In the genomic region with DNA sequence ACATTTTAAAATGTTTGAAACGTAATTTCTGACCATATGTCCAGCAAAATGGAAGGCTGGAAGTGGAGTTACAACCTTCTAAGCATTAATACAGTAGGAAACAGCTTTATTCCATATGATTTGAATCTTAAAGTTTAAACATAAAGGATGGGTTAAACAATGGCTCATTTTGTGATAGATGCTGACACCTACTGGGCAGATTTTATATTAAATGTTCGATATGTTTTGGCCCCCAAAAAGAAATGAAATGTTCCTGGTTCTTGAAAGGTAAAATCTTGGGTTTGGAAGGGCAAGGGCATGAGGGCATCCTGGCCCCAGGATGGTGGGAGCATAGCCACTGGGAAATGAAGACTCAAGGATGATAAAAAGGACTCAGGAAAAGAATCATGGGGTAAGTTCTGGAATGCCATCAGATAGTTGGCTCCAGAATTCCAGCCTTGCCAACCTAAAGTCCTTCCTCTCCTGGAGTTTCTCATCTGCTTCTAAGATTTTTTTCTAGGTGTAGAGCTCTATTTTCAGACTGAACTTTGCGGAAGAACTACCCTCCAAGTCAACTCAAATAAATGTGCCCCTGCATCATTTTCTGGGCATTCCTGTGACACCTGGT, we compare ENCODE assay signal across 9 cellular contexts. TPM values are rescaled to one million over a fixed set of nuclear protein-coding genes. Genes with fewer than 3 reads are reported as not detected.
DNase-seq lines count a peak whose midpoint lies in the region; ATAC-seq and TF ChIP-seq lines count a peak whose summit lies in the region.
"Had no signal": no experiment of that assay in that cellular context is flagged by ENCODE, and none has a peak within 500 bp of the region (broad histone marks: within the 10 kb centered on the region; RNA-seq: fewer than 3 reads in every experiment).

No MANE protein-coding gene starts in this region.

- TF ChIP-seq CTCF in 22Rv1 (IDR thresholded peaks at IDR 0.05), result peak; percentile 64
- TF ChIP-seq CTCF in OCI-LY1 (IDR thresholded peaks at IDR 0.05; ENCODE audit: low read length), result peak; percentile 32; the same call in 1 of the 2 replicates
- peak; percentile 10 to 21 for TF ChIP-seq CTCF in fibroblast of lung (conservative IDR thresholded peaks at IDR 0.05 in 1 of 2, IDR thresholded peaks at IDR 0.05 in 1 of 2; ENCODE audit: low read depth in 1 of 2, low read length in 2 of 2)
- TF ChIP-seq CTCF in ovary (IDR thresholded peaks at IDR 0.05), result no peak

- H3K27me3 ChIP-seq in OCI-LY1 (ENCODE audit: insufficient read depth, low read length) (no peaks in the 10 kb centered on the region), fibroblast of lung (ENCODE audit: control insufficient read depth, insufficient read depth, low read length) (peaks cover 4% of the 10 kb centered on the region), ovary (no peaks in the 10 kb centered on the region)

- H4K20me1 ChIP-seq in OCI-LY1 (ENCODE audit: insufficient read depth, low read length) (no peaks in the 10 kb centered on the region), fibroblast of lung (ENCODE audit: control insufficient read depth, extremely low read depth, insufficient read depth, low read length) (no peaks in the 10 kb centered on the region)

- H3K4me3 ChIP-seq in OCI-LY1 (ENCODE audit: low read depth, low read length, poor library complexity, severe bottlenecking) (no peak overlapping the region), fibroblast of lung (replicated peaks in 1 of 4; ENCODE audit: control extremely low read depth in 1 of 4, insufficient read depth in 1 of 4, low read depth in 3 of 4, low read length in 4 of 4) (no peak overlapping the region), ovary (no peak overlapping the region)

- intact Hi-C loops in ovary (cut with DNase I), result no loop called here

- H3K9me2 ChIP-seq in OCI-LY1 (ENCODE audit: low read depth, low read length), result no peaks in the 10 kb centered on the region

- no peak for TF ChIP-seq POLR2A in ovary (IDR thresholded peaks at IDR 0.05)

- no peaks in the 10 kb centered on the region for H3F3A ChIP-seq in OCI-LY1 (ENCODE audit: insufficient read depth, low read length)

- no peaks in the 10 kb centered on the region for H3K79me2 ChIP-seq in OCI-LY1 (ENCODE audit: insufficient read depth, low read length)
- no peaks in the 10 kb centered on the region for H3K79me2 ChIP-seq in fibroblast of lung (ENCODE audit: control insufficient read depth, insufficient read depth, low read length)

- H3K9ac ChIP-seq in OCI-LY1 (ENCODE audit: low read length) (no peak overlapping the region), fibroblast of lung (ENCODE audit: insufficient read depth, low read length) (no peak overlapping the region)

- H3K4me2 ChIP-seq in OCI-LY1 (ENCODE audit: low read length) (no peak overlapping the region), fibroblast of lung (ENCODE audit: extremely low read depth, insufficient read depth, low read length) (no peak overlapping the region)

- H3K27ac ChIP-seq in 22Rv1 (no peak overlapping the region), OCI-LY1 (ENCODE audit: low read depth, low read length, poor library complexity, severe bottlenecking) (no peak overlapping the region), fibroblast of lung (ENCODE audit: insufficient read depth, low read length) (no peak overlapping the region), ovary (no peak overlapping the region)

- H3K36me3 ChIP-seq in OCI-LY1 (ENCODE audit: insufficient read depth, low read length) (no peaks in the 10 kb centered on the region), fibroblast of lung (ENCODE audit: control insufficient read depth, insufficient read depth, low read length) (no peaks in the 10 kb centered on the region), ovary (no peaks in the 10 kb centered on the region)

- H3K9me3 ChIP-seq in OCI-LY1 (ENCODE audit: low read length), result no peaks in the 10 kb centered on the region
- H3K9me3 ChIP-seq in fibroblast of lung (ENCODE audit: control insufficient read depth, insufficient read depth, low read depth, low read length), result no peaks in the 10 kb centered on the region
- peaks cover 0 to 4% of the 10 kb centered on the region in 2 donors for H3K9me3 ChIP-seq in ovary

- WGBS in ovary, 3 donors, result 28 to 32% (median 29%) methylated on average over 3 of the region's 3 CpGs

- no peak for TF ChIP-seq EP300 in ovary (IDR thresholded peaks at IDR 0.05)

- no peak overlapping the region for H2AFZ ChIP-seq in OCI-LY1 (ENCODE audit: low read length)
- H2AFZ ChIP-seq in fibroblast of lung (ENCODE audit: low read length), result no peak overlapping the region

- H3K4me1 ChIP-seq in OCI-LY1 (ENCODE audit: insufficient read depth, low read length, severe bottlenecking) (no peaks in the 10 kb centered on the region), fibroblast of lung (ENCODE audit: control insufficient read depth, extremely low read depth, insufficient read depth, low read length) (no peaks in the 10 kb centered on the region), ovary (ENCODE audit: insufficient read depth) (no peaks in the 10 kb centered on the region)

- no peak for ATAC-seq in GM21390 (IDR thresholded peaks at IDR 0.05; ENCODE audit: unreplicated experiment)
- ATAC-seq in GM21528 (IDR thresholded peaks at IDR 0.05; ENCODE audit: low FRiP score, unreplicated experiment), result no peak
- ATAC-seq in HG03196 (IDR thresholded peaks at IDR 0.05; ENCODE audit: unreplicated experiment), result no peak
- ATAC-seq: T-helper 17 cell had no signal

- DNase-seq in GM03348 (ENCODE audit: low spot score) (peak; percentile 27), fibroblast of lung (ENCODE audit: low read depth in 2 of 2) (peak in 1 of 2 donors; percentile 28), ovary (no peak)
- DNase-seq: T-helper 17 cell had no signal

RNA-seq across cellular contexts. Expression of a gene that starts 34.6 kb away (rescaled TPM):
- total RNA-seq in fibroblast of lung (2.1 and 4.0 TPM in 2 replicates), ovary (10 to 100 TPM in 1 of 7 donors, 1 to 10 TPM in 6; 2.7 to 11.1 (median 8.4) TPM)
- polyA plus RNA-seq in fibroblast of lung (5.7 and 8.1 TPM in 2 replicates), ovary (1 to 10 TPM; 5.7 to 6.6 TPM)
- polyA plus RNA-seq in fibroblast of lung (2012), result 3.7 and 4.4 TPM in 2 replicates
- polyA minus RNA-seq in fibroblast of lung (ENCODE audit: low replicate concordance), result 1.2 and 2.0 TPM in 2 replicates

Comparison
In these comparisons a context has a peak if more than half of its experiments do, and no peak if none do; other contexts are left out.
1. CTCF ChIP-seq: peak in 22Rv1 (single experiment), OCI-LY1 (single experiment) and fibroblast of lung (2 of 2); none in ovary (0 of 3).